ENCODE assay signal across 13 cellular contexts in genomic region chr16:85594621-85595298, GRCh38.
"Had no signal": no experiment of that assay in that cellular context is flagged by ENCODE, and none has a peak within 500 bp of the region (broad histone marks: within the 10 kb centered on the region; RNA-seq: fewer than 3 reads in every experiment).

No MANE protein-coding gene starts in this region.

- H3K9me3 Mint-ChIP-seq: activated CD4-positive, alpha-beta memory T cell treated with anti-CD3 and anti-CD28 coated beads, Interleukin-2, amount 10 ng/mL, durations not matched to agents 7 days and 5 days; activated naive CD8-positive, alpha-beta T cell treated with anti-CD3 and anti-CD28 coated beads, Interleukin-2, amount 50 U/mL, for 24 hours; stimulated activated naive CD8-positive, alpha-beta T cell treated with anti-CD3 and anti-CD28 coated beads, Interleukin-15, amount 100 ng/mL, for 72 hours had no signal

- DNase-seq: activated CD4-positive, alpha-beta memory T cell treated with anti-CD3 and anti-CD28 coated beads, Interleukin-2, amount 10 ng/mL, durations not matched to agents 7 days and 5 days; activated naive CD4-positive, alpha-beta T cell treated with Interleukin-2 at 50 U/mL for 16 hours; activated naive CD8-positive, alpha-beta T cell treated with anti-CD3 and anti-CD28 coated beads, Interleukin-2, amount 50 U/mL, for 24 hours; occipital lobe; stimulated activated CD4-positive, alpha-beta T cell treated with anti-CD3 and anti-CD28 coated beads, Interleukin-12 subunit alpha, Interleukin-12 subunit beta, amount 100 ng/mL, for 4 hours; stimulated activated naive CD8-positive, alpha-beta T cell treated with anti-CD3 and anti-CD28 coated beads, Interleukin-15, amount 100 ng/mL, for 72 hours; SW 1271 had no signal

- H3K4me1 ChIP-seq: ascending aorta had no signal

- H3K4me1 Mint-ChIP-seq: activated CD4-positive, alpha-beta memory T cell treated with anti-CD3 and anti-CD28 coated beads, Interleukin-2, amount 10 ng/mL, durations not matched to agents 7 days and 5 days had no signal

- H3K36me3 ChIP-seq: ascending aorta, cardiac muscle cell had no signal

- H3K4me3 Mint-ChIP-seq: activated CD4-positive, alpha-beta memory T cell treated with anti-CD3 and anti-CD28 coated beads, Interleukin-2, amount 10 ng/mL, durations not matched to agents 7 days and 5 days; activated naive CD8-positive, alpha-beta T cell treated with anti-CD3 and anti-CD28 coated beads, Interleukin-2, amount 50 U/mL, for 24 hours; stimulated activated naive CD8-positive, alpha-beta T cell treated with anti-CD3 and anti-CD28 coated beads, Interleukin-15, amount 100 ng/mL, for 72 hours had no signal

- H3K27me3 Mint-ChIP-seq: activated CD4-positive, alpha-beta memory T cell treated with anti-CD3 and anti-CD28 coated beads, Interleukin-2, amount 10 ng/mL, durations not matched to agents 7 days and 5 days; activated naive CD8-positive, alpha-beta T cell treated with anti-CD3 and anti-CD28 coated beads, Interleukin-2, amount 50 U/mL, for 24 hours; stimulated activated naive CD8-positive, alpha-beta T cell treated with anti-CD3 and anti-CD28 coated beads, Interleukin-15, amount 100 ng/mL, for 72 hours had no signal

- H3K4me3 ChIP-seq: ascending aorta, cardiac muscle cell had no signal

- FAIRE-seq: colon, frontal cortex, urothelium cell line had no signal

- H3K9me3 ChIP-seq: ascending aorta had no signal

- H3K27ac ChIP-seq: ascending aorta, cardiac muscle cell had no signal

- ATAC-seq: activated naive CD8-positive, alpha-beta T cell treated with anti-CD3 and anti-CD28 coated beads, Interleukin-2, amount 50 U/mL, for 24 hours; sciatic nerve; stimulated activated naive CD8-positive, alpha-beta T cell treated with anti-CD3 and anti-CD28 coated beads, Interleukin-15, amount 100 ng/mL, for 72 hours had no signal

- H3K27me3 ChIP-seq: ascending aorta, cardiac muscle cell had no signal

- H3K27ac Mint-ChIP-seq: activated CD4-positive, alpha-beta memory T cell treated with anti-CD3 and anti-CD28 coated beads, Interleukin-2, amount 10 ng/mL, durations not matched to agents 7 days and 5 days; activated naive CD8-positive, alpha-beta T cell treated with anti-CD3 and anti-CD28 coated beads, Interleukin-2, amount 50 U/mL, for 24 hours had no signal
